24 cellular contexts compared by ENCODE assay signal in genomic region chr3:54591157-54591556, GRCh38.
"Had no signal": no experiment of that assay in that cellular context is flagged by ENCODE, and none has a peak within 500 bp of the region (broad histone marks: within the 10 kb centered on the region; RNA-seq: fewer than 3 reads in every experiment).

No MANE protein-coding gene starts in this region.

- H3K4me3 Mint-ChIP-seq: dendritic cell treated with granulocyte-macrophage colony-stimulating factor and Interleukin-4, amounts not matched to agents 40 ng/mL and 50 ng/mL, for 4 days; effector memory CD8-positive, alpha-beta T cell; endodermal cell had no signal

- H3K9me3 ChIP-seq: colonic mucosa, esophagus squamous epithelium, gastrocnemius medialis, gastroesophageal sphincter, heart left ventricle had no signal

- DNase-seq: colonic mucosa; cortex of kidney; dermis blood vessel endothelial cell; dorsolateral prefrontal cortex; effector CD4-positive, alpha-beta T cell; effector CD8-positive, alpha-beta T cell; effector memory CD4-positive, alpha-beta T cell; effector memory CD8-positive, alpha-beta T cell; endodermal cell; erythroblast; esophagus squamous epithelium; foreskin fibroblast; foreskin keratinocyte; foreskin melanocyte; gastrocnemius medialis; glutamatergic neuron; head of caudate nucleus; heart left ventricle; heart right ventricle had no signal

- H3K27me3 Mint-ChIP-seq: dendritic cell treated with granulocyte-macrophage colony-stimulating factor and Interleukin-4, amounts not matched to agents 40 ng/mL and 50 ng/mL, for 4 days; effector memory CD8-positive, alpha-beta T cell had no signal

- H3K36me3 ChIP-seq: colonic mucosa, esophagus squamous epithelium, gastrocnemius medialis, gastroesophageal sphincter, heart left ventricle, heart right ventricle had no signal

- H3K4me1 Mint-ChIP-seq: endodermal cell had no signal

- ATAC-seq: effector memory CD8-positive, alpha-beta T cell; esophagus mucosa; foreskin keratinocyte; gastrocnemius medialis; gastroesophageal sphincter; heart left ventricle; heart right ventricle had no signal

- H3K27ac Mint-ChIP-seq: dendritic cell treated with granulocyte-macrophage colony-stimulating factor and Interleukin-4, amounts not matched to agents 40 ng/mL and 50 ng/mL, for 4 days; effector memory CD8-positive, alpha-beta T cell; endodermal cell had no signal

- H3K4me3 ChIP-seq: colonic mucosa, coronary artery, dorsolateral prefrontal cortex, esophagus squamous epithelium, gastrocnemius medialis, gastroesophageal sphincter, heart left ventricle, heart right ventricle had no signal

- H3K9me3 Mint-ChIP-seq: dendritic cell treated with granulocyte-macrophage colony-stimulating factor and Interleukin-4, amounts not matched to agents 40 ng/mL and 50 ng/mL, for 4 days; endodermal cell had no signal

- H3K4me1 ChIP-seq: colonic mucosa, esophagus squamous epithelium, foreskin keratinocyte, gastrocnemius medialis, gastroesophageal sphincter, heart left ventricle, heart right ventricle had no signal

- H3K27ac ChIP-seq: colonic mucosa, coronary artery, dorsolateral prefrontal cortex, epithelial cell of prostate, esophagus squamous epithelium, foreskin keratinocyte, gastrocnemius medialis, gastroesophageal sphincter, heart left ventricle, heart right ventricle had no signal

- H3K27me3 ChIP-seq: colonic mucosa, dorsolateral prefrontal cortex, esophagus squamous epithelium, gastrocnemius medialis, gastroesophageal sphincter, heart left ventricle, heart right ventricle had no signal
